In genomic region chr7:116785851-116786250, GRCh38 we compare ENCODE assay signal across 22 cellular contexts.
A peak's percentile ranks its signal among the peaks of the same experiment; 100 is the strongest.
DNase-seq lines count a peak whose midpoint lies in the region; ATAC-seq, FAIRE-seq and TF ChIP-seq lines count a peak whose summit lies in the region.
"Had no signal": no experiment of that assay in that cellular context is flagged by ENCODE, and none has a peak within 500 bp of the region (broad histone marks: within the 10 kb centered on the region; RNA-seq: fewer than 3 reads in every experiment).

No MANE protein-coding gene starts in this region.

- POLR2A ChIA-PET in HCT116 (lab: Charles Lee) = no interaction called here
- POLR2A ChIA-PET in PC-9 (lab: Charles Lee; ENCODE audit: unreplicated experiment) = no interaction called here

- no peak overlapping the region for H3K27ac Mint-ChIP-seq in astrocyte (ENCODE audit: unreplicated experiment)
- H3K27ac Mint-ChIP-seq: B cell; CD4-positive, CD25-positive, alpha-beta regulatory T cell; CD8-positive, alpha-beta T cell; GM23338; H9; HFFc6 had no signal

- H3K4me2 ChIP-seq in HCT116 (ENCODE audit: low read length) = no peak overlapping the region
- no peak overlapping the region for H3K4me2 ChIP-seq in astrocyte (ENCODE audit: low read length)
- no peak overlapping the region for H3K4me2 ChIP-seq in PC-9
- H3K4me2 ChIP-seq: BLaER1, GM23338 had no signal

- BruUV-seq in HCT116 (replicated peaks; lab: Mats Ljungman, UMichigan) = no TSS peak
- no TSS peak for BruUV-seq in PC-9 (replicated peaks; lab: Mats Ljungman, UMichigan)

- H3K27me3 Mint-ChIP-seq in astrocyte (ENCODE audit: low read depth, unreplicated experiment) = no peaks in the 10 kb centered on the region
- H3K27me3 Mint-ChIP-seq: B cell had no signal

- peaks cover 15% of the 10 kb centered on the region for H3K4me1 Mint-ChIP-seq in astrocyte (ENCODE audit: low read depth, unreplicated experiment)
- H3K4me1 Mint-ChIP-seq: B cell; CD4-positive, CD25-positive, alpha-beta regulatory T cell had no signal

- H3K4me1 ChIP-seq in HCT116 (ENCODE audit: control insufficient read depth in 1 of 2, insufficient read depth in 2 of 2, low read length in 2 of 2) (peaks cover 18 to 38% of the 10 kb centered on the region in 2 experiments), astrocyte (ENCODE audit: insufficient read depth, low read length) (peaks cover 20% of the 10 kb centered on the region), PC-9 (replicated peaks; ENCODE audit: insufficient read depth) (peaks cover 52% of the 10 kb centered on the region)
- H3K4me1 ChIP-seq: BLaER1 had no signal

- peaks cover 34% of the 10 kb centered on the region for H3F3A ChIP-seq in PC-9 (ENCODE audit: insufficient read depth, low read depth)

- no peaks in the 10 kb centered on the region for H3K36me3 Mint-ChIP-seq in astrocyte (ENCODE audit: low read depth, unreplicated experiment)
- H3K36me3 Mint-ChIP-seq: CD4-positive, CD25-positive, alpha-beta regulatory T cell; CD8-positive, alpha-beta T cell had no signal

- H3K9ac ChIP-seq in HCT116 (ENCODE audit: low read length) = no peak overlapping the region
- H3K9ac ChIP-seq in astrocyte (ENCODE audit: low read length) = no peak overlapping the region
- H3K9ac ChIP-seq: BLaER1 had no signal

- RAD21 ChIA-PET in HCT116 (lab: Charles Lee; ENCODE audit: low non-redundant PET in 1 of 2, low total read pairs in 2 of 2, uncharacterized antibody in 2 of 2, unreplicated experiment in 2 of 2) = no interaction called here

- H3K9me2 ChIP-seq in HCT116 (ENCODE audit: insufficient read depth) (no peaks in the 10 kb centered on the region), PC-9 (ENCODE audit: insufficient read depth) (no peaks in the 10 kb centered on the region)

- H3K9me3 ChIP-seq in HCT116 (ENCODE audit: control insufficient read depth in 1 of 2, insufficient read depth in 1 of 2, low read depth in 1 of 2, low read length in 2 of 2) = no peaks in the 10 kb centered on the region
- H3K9me3 ChIP-seq in astrocyte (ENCODE audit: insufficient read depth, low read depth, low read length) = no peaks in the 10 kb centered on the region
- 0 out of 2 replicates have a peak, but pooled peaks cover 3% of the 10 kb centered on the region for H3K9me3 ChIP-seq in PC-9 (ENCODE audit: insufficient read depth, low read depth)
- H3K9me3 ChIP-seq: BLaER1, Caco-2 had no signal

- TF ChIP-seq CTCF in AG10803 (conservative IDR thresholded peaks at IDR 0.05; ENCODE audit: low read length) = no peak
- no peak for TF ChIP-seq CTCF in HCT116 (IDR thresholded peaks at IDR 0.05 in 2 of 3, conservative IDR thresholded peaks at IDR 0.05 in 1 of 3; ENCODE audit: borderline replicate concordance in 1 of 3, insufficient read depth in 1 of 3, low read depth in 2 of 3, low read length in 2 of 3)
- TF ChIP-seq CTCF in astrocyte (IDR thresholded peaks at IDR 0.05; ENCODE audit: insufficient read depth, low read depth, low read length) = no peak
- no peak for TF ChIP-seq CTCF in fibroblast of the aortic adventitia (IDR thresholded peaks at IDR 0.05; ENCODE audit: insufficient read depth, low read length)
- TF ChIP-seq CTCF in PC-9 (conservative IDR thresholded peaks at IDR 0.05) = no peak

- TF ChIP-seq RAD21 in HCT116 (IDR thresholded peaks at IDR 0.05; ENCODE audit: low read depth) = no peak

- H3K4me3 ChIP-seq in AG10803 (ENCODE audit: low read length) = no peak overlapping the region
- H3K4me3 ChIP-seq in HCT116 (replicated peaks in 1 of 2; ENCODE audit: low read depth in 1 of 2, low read length in 2 of 2) = no peak overlapping the region
- H3K4me3 ChIP-seq in astrocyte (ENCODE audit: insufficient read depth, low read depth, low read length) = no peak overlapping the region
- no peak overlapping the region for H3K4me3 ChIP-seq in fibroblast of the aortic adventitia (ENCODE audit: low read depth, low read length)
- no peak overlapping the region for H3K4me3 ChIP-seq in PC-9
- H3K4me3 ChIP-seq: BLaER1, GM23338 had no signal

- CTCF ChIA-PET in HCT116 (lab: Charles Lee) = no interaction called here
- CTCF ChIA-PET in PC-9 (lab: Charles Lee) = interaction anchor here (0.6 kb wide), 1 partner anchor 649 kb away, joined by 4 read pairs; no protein-coding TSS in a partner anchor

- FAIRE-seq in astrocyte (lab: Jason Lieb, UNC) = no peak
- FAIRE-seq: D721Med, GM12891, GM18507 had no signal

- intact Hi-C loops in HCT116 (cut with micrococcal nuclease) = no loop called here
- intact Hi-C loops in PC-9 (cut with micrococcal nuclease; ENCODE audit: unreplicated experiment) = no loop called here

- H3K79me2 ChIP-seq in HCT116 (ENCODE audit: insufficient read depth, low read length) (peaks cover 45% of the 10 kb centered on the region; the same call in 1 of the 2 replicates), astrocyte (ENCODE audit: insufficient read depth, low read length) (no peaks in the 10 kb centered on the region), PC-9 (ENCODE audit: low read depth) (no peaks in the 10 kb centered on the region)

- no peak for TF ChIP-seq POLR2A in HCT116 (IDR thresholded peaks at IDR 0.05; ENCODE audit: borderline replicate concordance, extremely low read depth, insufficient read depth, insufficient read length)

- H3K9me3 Mint-ChIP-seq in astrocyte (ENCODE audit: unreplicated experiment) = no peaks in the 10 kb centered on the region
- H3K9me3 Mint-ChIP-seq: CD4-positive, CD25-positive, alpha-beta regulatory T cell; CD8-positive, alpha-beta T cell; GM23338; H9; HFFc6 had no signal

- H3K36me3 ChIP-seq in HCT116 (ENCODE audit: control insufficient read depth in 1 of 2, insufficient read depth in 2 of 2, low read length in 2 of 2) (peaks cover 32 to 95% of the 10 kb centered on the region in 2 experiments), astrocyte (ENCODE audit: insufficient read depth, low read length) (peaks cover 25% of the 10 kb centered on the region), PC-9 (ENCODE audit: low read depth) (peaks cover 30% of the 10 kb centered on the region; the same call in 1 of the 2 replicates)
- H3K36me3 ChIP-seq: BLaER1 had no signal

- 0 out of 2 replicates have a peak overlapping the region, but pooled peaks have one; percentile 10 for H3K27ac ChIP-seq in HCT116 (ENCODE audit: low read depth, low read length)
- no peak overlapping the region for H3K27ac ChIP-seq in astrocyte (ENCODE audit: low read depth, low read length)
- no peak overlapping the region for H3K27ac ChIP-seq in PC-9
- H3K27ac ChIP-seq: BLaER1, C4-2B had no signal

- no peak overlapping the region for H3K4me3 Mint-ChIP-seq in astrocyte (ENCODE audit: unreplicated experiment)
- H3K4me3 Mint-ChIP-seq: B cell; CD4-positive, CD25-positive, alpha-beta regulatory T cell; CD8-positive, alpha-beta T cell; GM23338; H9; HFFc6 had no signal

- DNase-seq in AG10803 (ENCODE audit: low read depth) = peak; percentile 68
- no peak for DNase-seq in HCT116 (ENCODE audit: low read depth, low spot score)
- peak; percentile 21 for DNase-seq in astrocyte (ENCODE audit: low read depth)
- peak; percentile 17 for DNase-seq in fibroblast of the aortic adventitia (ENCODE audit: low read depth)
- DNase-seq in epidermal melanocyte (ENCODE audit: insufficient read length, low spot score) = no peak
- DNase-seq in effector CD8-positive, alpha-beta T cell (lab: John Stamatoyannopoulos, UW) = no peak
- no peak for DNase-seq in PC-9
- DNase-seq: Caco-2; CD4-positive, CD25-positive, alpha-beta regulatory T cell; CD8-positive, alpha-beta T cell; DMS 273 treated with DMSO at 0.1 percent for 48 hours; DMS79; GF-D8; H9; HFFc6 had no signal

- H2AFZ ChIP-seq in HCT116 (ENCODE audit: low read depth, low read length, poor library complexity, severe bottlenecking) (no peak overlapping the region), astrocyte (ENCODE audit: low read depth, low read length) (no peak overlapping the region), PC-9 (no peak overlapping the region)
- H2AFZ ChIP-seq: GM23338 had no signal

- no peak for ATAC-seq in HCT116
- ATAC-seq: CD8-positive, alpha-beta T cell; GM23338 had no signal

- no peaks in the 10 kb centered on the region for H3K27me3 ChIP-seq in HCT116 (ENCODE audit: insufficient read depth, low read length)
- H3K27me3 ChIP-seq in astrocyte (ENCODE audit: insufficient read depth, low read length) = no peaks in the 10 kb centered on the region
- H3K27me3 ChIP-seq in PC-9 (ENCODE audit: insufficient read depth, low read depth) = no peaks in the 10 kb centered on the region
- H3K27me3 ChIP-seq: BLaER1 had no signal

- H4K20me1 ChIP-seq in HCT116 (ENCODE audit: insufficient read depth) (no peaks in the 10 kb centered on the region), astrocyte (ENCODE audit: insufficient read depth, low read length) (no peaks in the 10 kb centered on the region), PC-9 (ENCODE audit: insufficient read depth) (no peaks in the 10 kb centered on the region)
- H4K20me1 ChIP-seq: BLaER1 had no signal

TF ChIP-seq in HCT116, 20 proteins besides CTCF, POLR2A, EP300 and RAD21 (continues in another document):
- TF ChIP-seq ZFX (IDR thresholded peaks at IDR 0.05) (no peak), CBX3 (IDR thresholded peaks at IDR 0.05; ENCODE audit: low read depth) (no peak), CEBPB (IDR thresholded peaks at IDR 0.05; ENCODE audit: low read depth) (no peak), ZBTB33 (IDR thresholded peaks at IDR 0.05; ENCODE audit: extremely low read depth, insufficient replicate concordance, low read length) (no peak), FOSL1 (IDR thresholded peaks at IDR 0.05; ENCODE audit: low read depth) (no peak), POLR2AphosphoS5 (IDR thresholded peaks at IDR 0.05; ENCODE audit: low read depth, low read length) (no peak; the same call in 1 of the 2 replicates), ELF1 (IDR thresholded peaks at IDR 0.05; ENCODE audit: borderline replicate concordance, low read depth) (no peak), EZH2 (IDR thresholded peaks at IDR 0.05) (no peak), SP1 (IDR thresholded peaks at IDR 0.05; ENCODE audit: low read depth) (no peak), MAX (IDR thresholded peaks at IDR 0.05) (no peak)

Comparison
In these comparisons a context has a peak if more than half of its experiments do, and no peak if none do; other contexts are left out.
1. DNase-seq: peak in AG10803 (single experiment), astrocyte (single experiment) and fibroblast of the aortic adventitia (single experiment); none in HCT116 (single experiment), epidermal melanocyte (single experiment), effector CD8-positive, alpha-beta T cell (single experiment) and PC-9 (0 of 2).